ENCODE assay signal across 8 cellular contexts in the genomic region with DNA sequence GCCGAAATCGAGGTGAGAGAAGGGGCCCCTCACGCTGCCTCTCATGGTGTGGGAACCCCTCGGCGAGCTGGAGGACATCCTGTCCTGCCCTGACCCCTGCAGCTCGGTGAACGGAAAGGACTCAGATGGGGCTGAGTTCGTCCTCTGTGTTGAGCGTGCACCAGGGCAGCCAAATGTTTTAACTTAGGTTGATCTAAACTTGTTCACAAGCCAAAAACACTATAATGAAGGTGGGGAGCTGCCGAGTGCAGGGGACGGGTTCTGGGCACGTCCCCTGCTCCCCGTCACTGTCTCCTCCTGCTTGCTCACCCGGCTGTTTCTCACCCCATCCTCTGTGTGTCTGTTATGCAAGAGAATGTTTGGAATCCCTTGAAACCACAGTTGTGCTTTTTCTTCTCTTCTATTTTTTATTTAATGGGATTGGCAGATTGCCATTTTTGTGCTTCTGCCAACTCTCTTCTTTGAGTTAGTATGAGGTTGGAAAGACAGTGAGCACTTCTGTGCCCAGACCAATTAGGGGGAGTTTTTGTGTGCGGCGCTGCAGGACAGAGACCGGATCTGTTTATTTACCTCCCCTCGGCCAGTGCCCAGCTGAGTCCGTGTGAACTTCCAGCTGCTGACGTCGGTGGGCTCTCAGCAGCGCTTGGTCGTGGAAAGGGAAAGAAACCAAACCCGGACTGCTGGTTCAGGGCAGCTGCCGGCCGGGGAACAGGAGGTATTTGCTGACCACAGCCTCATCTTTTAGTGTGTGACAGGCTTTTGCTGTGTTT.
DNase-seq lines count a peak whose midpoint lies in the region; ATAC-seq and TF ChIP-seq lines count a peak whose summit lies in the region.

No MANE protein-coding gene starts in this region.

- H3K4me3 ChIP-seq in Peyer's patch: peak overlapping the region in 1 of 4 donors; percentile 1
- H3K4me3 ChIP-seq in esophagus squamous epithelium: peak overlapping the region in 3 of 4 donors; percentile 6 to 40 (median 20)

- H3K9me3 ChIP-seq in Peyer's patch (no peaks in the 10 kb centered on the region), esophagus squamous epithelium (no peaks in the 10 kb centered on the region)

- H3K4me3 Mint-ChIP-seq in HFFc6: peak overlapping the region; percentile 85
- no peak overlapping the region for H3K4me3 Mint-ChIP-seq in effector memory CD8-positive, alpha-beta T cell

- H3K27me3 Mint-ChIP-seq in HFFc6 (ENCODE audit: insufficient read depth): peaks cover 6% of the 10 kb centered on the region; the same call in 1 of the 2 replicates
- no peaks in the 10 kb centered on the region for H3K27me3 Mint-ChIP-seq in effector memory CD8-positive, alpha-beta T cell

- H3K27me3 ChIP-seq in Peyer's patch (no peaks in the 10 kb centered on the region), esophagus squamous epithelium (no peaks in the 10 kb centered on the region)

- H3K36me3 Mint-ChIP-seq in HFFc6 (ENCODE audit: low read depth): peaks cover 31% of the 10 kb centered on the region
- peaks cover 62% of the 10 kb centered on the region for H3K36me3 Mint-ChIP-seq in effector memory CD8-positive, alpha-beta T cell (ENCODE audit: insufficient read depth)

- H3K27ac ChIP-seq in Peyer's patch (peak overlapping the region in 3 of 4 donors; percentile 0 to 67 (median 56)), esophagus squamous epithelium (peak overlapping the region; percentile 5 to 77 (median 74))

- ATAC-seq in GM21381 (IDR thresholded peaks at IDR 0.05; ENCODE audit: unreplicated experiment): no peak
- ATAC-seq in stimulated activated naive CD8-positive, alpha-beta T cell treated with anti-CD3 and anti-CD28 coated beads, Interleukin-15, Interleukin-2, amounts not matched to agents 100 U/mL and 50 U/mL, for 24 hours: no peak
- ATAC-seq in effector memory CD8-positive, alpha-beta T cell (replicated peaks): no peak

- peak; percentile 98 for DNase-seq in HFFc6
- peak in 1 of 3 donors; percentile 47 for DNase-seq in Peyer's patch
- DNase-seq in esophagus squamous epithelium (lab: John Stamatoyannopoulos, UW): no peak
- peak; percentile 79 for DNase-seq in non-pigmented ciliary epithelial cell (ENCODE audit: low read depth)
- no peak for DNase-seq in stimulated activated naive CD8-positive, alpha-beta T cell treated with anti-CD3 and anti-CD28 coated beads, Interleukin-15, Interleukin-2, amounts not matched to agents 100 U/mL and 50 U/mL, for 24 hours
- DNase-seq in RKO (ENCODE audit: low spot score): no peak
- no peak for DNase-seq in effector memory CD8-positive, alpha-beta T cell

- no peak for TF ChIP-seq POLR2A in Peyer's patch (IDR thresholded peaks at IDR 0.05)
- TF ChIP-seq POLR2A in esophagus squamous epithelium (IDR thresholded peaks at IDR 0.05): no peak

- H3K4me1 Mint-ChIP-seq in HFFc6 (ENCODE audit: low read depth): peaks cover 40% of the 10 kb centered on the region
- H3K4me1 Mint-ChIP-seq in effector memory CD8-positive, alpha-beta T cell (ENCODE audit: low read depth in 2 of 2): peaks cover 7 to 11% of the 10 kb centered on the region in 2 donors

- H3K4me1 ChIP-seq in Peyer's patch (peaks cover 0 to 12% (median 0%) of the 10 kb centered on the region in 4 donors), esophagus squamous epithelium (peaks cover 10 to 45% (median 10%) of the 10 kb centered on the region in 3 donors)

- WGBS in esophagus squamous epithelium, 2 donors: 27 to 39% methylated on average over 24 of the region's 26 CpGs

- H3K9me3 Mint-ChIP-seq in HFFc6: no peaks in the 10 kb centered on the region
- no peaks in the 10 kb centered on the region for H3K9me3 Mint-ChIP-seq in effector memory CD8-positive, alpha-beta T cell

- TF ChIP-seq CTCF in HFFc6 (IDR thresholded peaks at IDR 0.05) (peak; percentile 5; the same call in 1 of the 2 replicates), Peyer's patch (IDR thresholded peaks at IDR 0.05) (no peak), esophagus squamous epithelium (IDR thresholded peaks at IDR 0.05) (no peak)

- H3K27ac Mint-ChIP-seq in HFFc6: peak overlapping the region; percentile 86
- H3K27ac Mint-ChIP-seq in effector memory CD8-positive, alpha-beta T cell: peak overlapping the region in 1 of 2 donors; percentile 62

- intact Hi-C loops in esophagus squamous epithelium (cut with DNase I): no loop called here

- H3K36me3 ChIP-seq in Peyer's patch: peaks cover 0 to 47% (median 0%) of the 10 kb centered on the region in 3 donors
- H3K36me3 ChIP-seq in esophagus squamous epithelium: peaks cover 10 to 95% (median 18%) of the 10 kb centered on the region in 3 donors

Comparison
In these comparisons a context has a peak if more than half of its experiments do, and no peak if none do; other contexts are left out.
1. DNase-seq: peak in HFFc6 (single experiment) and non-pigmented ciliary epithelial cell (single experiment); none in esophagus squamous epithelium (single experiment), stimulated activated naive CD8-positive, alpha-beta T cell treated with anti-CD3 and anti-CD28 coated beads, Interleukin-15, Interleukin-2, amounts not matched to agents 100 U/mL and 50 U/mL, for 24 hours (single experiment), RKO (single experiment) and effector memory CD8-positive, alpha-beta T cell (0 of 3).